Comparison of ENCODE assay signal across 29 cellular contexts in genomic region chr3:20890124-20890523, GRCh38.
"Had no signal": no experiment of that assay in that cellular context is flagged by ENCODE, and none has a peak within 500 bp of the region (broad histone marks: within the 10 kb centered on the region; RNA-seq: fewer than 3 reads in every experiment).

No MANE protein-coding gene starts in this region.

- DNase-seq: activated CD4-positive, alpha-beta memory T cell treated with anti-CD3 and anti-CD28 coated beads for 36 hours; activated CD4-positive, alpha-beta T cell treated with anti-CD3 and anti-CD28 coated beads for 36 hours; activated CD4-positive, alpha-beta T cell treated with anti-CD3 and anti-CD28 coated beads, Interleukin-2, amount 10 ng/mL, durations not matched to agents 24 days and 14 days; activated CD4-positive, CD25-positive, alpha-beta regulatory T cell; activated CD4-positive, CD25-positive, alpha-beta regulatory T cell treated with anti-CD3 and anti-CD28 coated beads, Interleukin-2, amount 50 U/mL, for 72 hours; activated CD8-positive, alpha-beta memory T cell treated with anti-CD3 and anti-CD28 coated beads, Interleukin-2, amount 10 ng/mL, durations not matched to agents 7 days and 5 days; activated CD8-positive, alpha-beta memory T cell treated with anti-CD3 and anti-CD28 coated beads, Interleukin-2, amount 50 U/mL, for 4 hours; activated CD8-positive, alpha-beta T cell treated with anti-CD3 and anti-CD28 coated beads, Interleukin-2, amount 10 ng/mL, durations not matched to agents 7 days and 5 days; activated effector memory CD4-positive, alpha-beta T cell treated with anti-CD3 and anti-CD28 coated beads, Interleukin-2, amount 50 U/mL, for 16 hours; activated naive CD4-positive, alpha-beta T cell treated with anti-CD3 and anti-CD28 coated beads for 36 hours; activated naive CD8-positive, alpha-beta T cell treated with anti-CD3 and anti-CD28 coated beads for 36 hours; activated naive CD8-positive, alpha-beta T cell treated with anti-CD3 and anti-CD28 coated beads, Interleukin-2, amount 50 U/mL, for 24 hours; activated T-cell treated with anti-CD3 and anti-CD28 coated beads, Interleukin-2, amount 50 U/mL, for 1 hour; activated T-cell treated with anti-CD3 and anti-CD28 coated beads, Interleukin-2, amount 50 U/mL, for 48 hours; adrenal gland; amygdala; aorta; body of pancreas; caudate nucleus; cortex of kidney; dermis blood vessel endothelial cell; effector CD4-positive, alpha-beta T cell; effector memory CD8-positive, alpha-beta T cell; erythroblast; foreskin keratinocyte; gastrocnemius medialis; head of caudate nucleus; hippocampal formation; T-helper 2 cell had no signal

- ATAC-seq: activated CD4-positive, alpha-beta T cell treated with anti-CD3 and anti-CD28 coated beads for 36 hours; activated CD8-positive, alpha-beta memory T cell treated with anti-CD3 and anti-CD28 coated beads, Interleukin-2, amount 10 ng/mL, durations not matched to agents 7 days and 5 days; activated CD8-positive, alpha-beta T cell treated with anti-CD3 and anti-CD28 coated beads, Interleukin-2, amount 10 ng/mL, durations not matched to agents 7 days and 5 days; activated naive CD8-positive, alpha-beta T cell treated with anti-CD3 and anti-CD28 coated beads, Interleukin-2, amount 50 U/mL, for 24 hours; body of pancreas; effector memory CD8-positive, alpha-beta T cell; foreskin keratinocyte; gastrocnemius medialis had no signal
